In genomic region chr1:235910357-235911299, GRCh38 we compare ENCODE assay signal across 1 cellular context.
TF ChIP-seq lines count a peak whose summit lies in the region.

No MANE protein-coding gene starts in this region.

TF ChIP-seq in SK-N-SH, 30 proteins besides CTCF, POLR2A, EP300 and RAD21 (continued from another document):
- TF ChIP-seq JUND (IDR thresholded peaks at IDR 0.05) (peak; percentile 99), RCOR1 (IDR thresholded peaks at IDR 0.05; ENCODE audit: low read length) (no peak; the same call in 1 of the 2 replicates), USF2 (IDR thresholded peaks at IDR 0.05; ENCODE audit: borderline replicate concordance, low read depth, low read length) (no peak), RXRA (IDR thresholded peaks at IDR 0.05; ENCODE audit: borderline replicate concordance, low read depth) (peak; percentile 95)
